Comparison of ENCODE assay signal across 1 cellular context in the genomic region with DNA sequence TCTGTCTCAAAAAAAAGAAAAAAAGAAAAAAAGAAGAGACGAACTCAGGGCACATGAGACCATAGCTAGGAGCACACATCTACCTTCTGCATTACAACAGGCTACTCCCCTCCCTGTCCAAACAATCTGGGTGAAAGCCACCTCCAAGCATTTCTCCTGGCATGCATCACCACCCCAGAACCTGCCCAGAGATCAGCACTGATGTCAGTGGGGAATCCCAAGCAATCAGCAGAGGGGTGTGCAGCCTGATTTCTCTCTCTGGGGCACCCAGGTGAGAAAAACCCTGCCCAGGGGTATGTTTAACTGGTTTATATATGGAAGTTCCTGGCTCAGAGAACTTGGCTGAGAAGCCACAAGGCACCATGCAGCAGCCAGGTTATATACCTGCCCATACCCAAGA.
A peak's percentile ranks its signal among the peaks of the same experiment; 100 is the strongest.
TF ChIP-seq lines count a peak whose summit lies in the region.

No MANE protein-coding gene starts in this region.

TF ChIP-seq in HEK293, 187 proteins besides CTCF, POLR2A, EP300 and RAD21 (continued from another document):
- TF ChIP-seq BCL6B (tag by site-specific recombination; IDR thresholded peaks at IDR 0.05) (no peak), ZBTB20 (tag by site-specific recombination; IDR thresholded peaks at IDR 0.05) (peak; percentile 18; the same call in 1 of the 2 replicates), KLF1 (tag by site-specific recombination; IDR thresholded peaks at IDR 0.05) (no peak), KLF7 (tag by site-specific recombination; IDR thresholded peaks at IDR 0.05; ENCODE audit: borderline replicate concordance) (no peak), PBX3 (CRISPR knock-in tag; IDR thresholded peaks at IDR 0.05) (no peak), ZNF354C (tag by site-specific recombination; IDR thresholded peaks at IDR 0.05; ENCODE audit: borderline replicate concordance, low read depth) (no peak), MZF1 (tag by site-specific recombination; IDR thresholded peaks at IDR 0.05; ENCODE audit: borderline replicate concordance) (no peak), ZNF600 (tag by site-specific recombination; IDR thresholded peaks at IDR 0.05) (no peak)
